ENCODE assay signal across 8 cellular contexts in genomic region chr1:92291372-92291999, GRCh38. TPM values are rescaled to one million over a fixed set of nuclear protein-coding genes. Genes with fewer than 3 reads are reported as not detected.
DNase-seq lines count a peak whose midpoint lies in the region; ATAC-seq and TF ChIP-seq lines count a peak whose summit lies in the region.

No MANE protein-coding gene starts in this region.

- H3K27ac ChIP-seq in lung (ENCODE audit: low read depth in 1 of 2, low read length in 1 of 2) = no peak overlapping the region

- peak; percentile 65 for TF ChIP-seq CTCF in HFF-Myc (IDR thresholded peaks at IDR 0.05; ENCODE audit: low read depth, low read length, missing control alignments)
- peak; percentile 23 for TF ChIP-seq CTCF in lung (IDR thresholded peaks at IDR 0.05; ENCODE audit: control extremely low read depth, extremely low read depth)

- H3K36me3 ChIP-seq in lung (ENCODE audit: control insufficient read depth in 2 of 2, insufficient read depth in 2 of 2, low read length in 2 of 2) = peaks cover 0 to 6% of the 10 kb centered on the region in 2 donors

- 22 to 32% methylated on average over 3 of the region's 3 CpGs for WGBS in lung, 2 donors

- no peaks in the 10 kb centered on the region for H3K4me1 ChIP-seq in lung (ENCODE audit: control insufficient read depth in 2 of 2, insufficient read depth in 2 of 2, low read length in 2 of 2)

- H3K4me3 ChIP-seq in HFF-Myc (replicated peaks; ENCODE audit: low read depth, low read length) (no peak overlapping the region), lung (no peak overlapping the region)

- peak; percentile 23 for DNase-seq in COLO829 (ENCODE audit: low spot score)
- DNase-seq in HFF-Myc (ENCODE audit: extremely low read depth, low read depth) = peak; percentile 22
- DNase-seq in NCI-H82 (lab: John Stamatoyannopoulos, UW) = peak; percentile 78
- DNase-seq in cerebellar cortex (ENCODE audit: low spot score) = peak; percentile 88
- no peak for DNase-seq in lung (ENCODE audit: low spot score)
- DNase-seq in activated naive CD4-positive, alpha-beta T cell treated with anti-CD3 and anti-CD28 coated beads, Interleukin-2, amount 50 U/mL, for 16 hours = no peak

- H3K9me3 ChIP-seq in lung (ENCODE audit: control insufficient read depth in 2 of 2, insufficient read depth in 1 of 2, low read length in 1 of 2) = no peaks in the 10 kb centered on the region

- ATAC-seq in lung (ENCODE audit: insufficient read depth, low FRiP score) (no peak), HG02623 (IDR thresholded peaks at IDR 0.05; ENCODE audit: unreplicated experiment) (no peak), HG03280 (IDR thresholded peaks at IDR 0.05; ENCODE audit: unreplicated experiment) (no peak)

- H3K27me3 ChIP-seq in lung (ENCODE audit: control insufficient read depth, insufficient read depth) = no peaks in the 10 kb centered on the region

RNA-seq across cellular contexts. Expression of gene GLMN, which starts 7.3 kb away (rescaled TPM):
- total RNA-seq in lung = 10 to 100 TPM in 1 of 2 donors, 1 to 10 TPM in 1; 5.6 to 13.4 TPM
- 10 to 100 TPM in 1 of 2 donors, 1 to 10 TPM in 1; 3.9 to 20.6 TPM for polyA plus RNA-seq in lung

RNA-seq across cellular contexts. Expression of gene RPAP2, which starts 7.4 kb away (rescaled TPM):
- 10 to 100 TPM; 14.4 to 24.5 TPM for total RNA-seq in lung
- polyA plus RNA-seq in lung = 1 to 10 TPM; 5.0 to 6.5 TPM

Comparison
In these comparisons a context has a peak if more than half of its experiments do, and no peak if none do; other contexts are left out.
1. DNase-seq: peak in COLO829 (single experiment), HFF-Myc (single experiment), NCI-H82 (single experiment) and cerebellar cortex (single experiment); none in lung (single experiment) and activated naive CD4-positive, alpha-beta T cell treated with anti-CD3 and anti-CD28 coated beads, Interleukin-2, amount 50 U/mL, for 16 hours (single experiment).